23 cellular contexts compared by ENCODE assay signal in genomic region chr2:80634590-80634989, GRCh38.
DNase-seq lines count a peak whose midpoint lies in the region; ATAC-seq, FAIRE-seq and TF ChIP-seq lines count a peak whose summit lies in the region.
"Had no signal": no experiment of that assay in that cellular context is flagged by ENCODE, and none has a peak within 500 bp of the region (broad histone marks: within the 10 kb centered on the region; RNA-seq: fewer than 3 reads in every experiment).

No MANE protein-coding gene starts in this region.

- no peak overlapping the region for H3K4ac ChIP-seq in IMR-90 (ENCODE audit: low read depth, low read length)

- no peak overlapping the region for H2BK120ac ChIP-seq in IMR-90 (ENCODE audit: low read depth, low read length)

- TF ChIP-seq POLR2A in A549 (IDR thresholded peaks at IDR 0.05; ENCODE audit: low read length) (no peak), IMR-90 (IDR thresholded peaks at IDR 0.05; ENCODE audit: low read depth, low read length) (no peak)

- in situ Hi-C loops in IMR-90 (cut with MboI; ENCODE audit: low sequenced_read_pairs) = no loop called here

- ATAC-seq in A549 (no peak), IMR-90 (ENCODE audit: low read depth) (no peak), GM21576 (IDR thresholded peaks at IDR 0.05; ENCODE audit: unreplicated experiment) (no peak)
- ATAC-seq: CD8-positive, alpha-beta T cell; GM12878 had no signal

- no peaks in the 10 kb centered on the region for H3K9me3 Mint-ChIP-seq in nephron progenitor cell

- WGBS in A549 (ENCODE audit: missing lambda C conversion rate) = 2% methylated on average over 4 of the region's 4 CpGs
- WGBS in IMR-90 (ENCODE audit: extremely low coverage in 2 of 2, insufficient read length in 1 of 2), 2 experiments = 18% methylated on average over 3 of the region's 4 CpGs; no CpG with 5 or more reads in 1 of the 2 experiments

- CTCF ChIA-PET in A549 (lab: Yijun Ruan, JAX) (no interaction called here), IMR-90 (lab: Yijun Ruan, JAX) (no interaction called here)

- H3K36me3 ChIP-seq in IMR-90 (ENCODE audit: control insufficient read depth, insufficient read depth, low read length) = no peaks in the 10 kb centered on the region
- H3K36me3 ChIP-seq: BLaER1 treated with 17β-estradiol and CSF1 and Interleukin-3, amounts not matched to agents 10 nM and 100 nM had no signal

- H3K9me3 ChIP-seq in A549 (peaks cover 3% of the 10 kb centered on the region; the same call in 2 of the 3 replicates), IMR-90 (ENCODE audit: control insufficient read depth, insufficient read depth, low read length) (no peaks in the 10 kb centered on the region; the same call in 1 of the 2 replicates)

- H3K27ac ChIP-seq in A549 = no peak overlapping the region
- no peak overlapping the region for H3K27ac ChIP-seq in IMR-90 (ENCODE audit: insufficient read depth, low read length)
- H3K27ac ChIP-seq: BLaER1 treated with 17β-estradiol and CSF1 and Interleukin-3, amounts not matched to agents 10 nM and 100 nM; C4-2B had no signal

- no peak overlapping the region for H4K91ac ChIP-seq in IMR-90 (ENCODE audit: insufficient read depth, low read depth, low read length)

- no peak overlapping the region for H2BK15ac ChIP-seq in IMR-90 (ENCODE audit: low read depth, low read length)

- TF ChIP-seq RAD21 in A549 (conservative IDR thresholded peaks at IDR 0.05 in 1 of 2, IDR thresholded peaks at IDR 0.05 in 1 of 2) (no peak), IMR-90 (IDR thresholded peaks at IDR 0.05; ENCODE audit: low read length) (no peak)

- peak overlapping the region; percentile 53 for H3K27ac Mint-ChIP-seq in nephron progenitor cell
- H3K27ac Mint-ChIP-seq: B cell; CD4-positive, alpha-beta T cell; CD8-positive, alpha-beta T cell had no signal

- H4K20me1 ChIP-seq in IMR-90 (ENCODE audit: insufficient read depth, low read length) = no peaks in the 10 kb centered on the region
- H4K20me1 ChIP-seq: BLaER1 treated with 17β-estradiol and CSF1 and Interleukin-3, amounts not matched to agents 10 nM and 100 nM had no signal

- no peak overlapping the region for H2AK5ac ChIP-seq in IMR-90 (ENCODE audit: low read depth, low read length)

- no peak overlapping the region for H3K56ac ChIP-seq in IMR-90 (ENCODE audit: extremely low read depth, insufficient read depth, low read length)

- H3K36me3 Mint-ChIP-seq in nephron progenitor cell (ENCODE audit: low read depth) = no peaks in the 10 kb centered on the region
- H3K36me3 Mint-ChIP-seq: CD8-positive, alpha-beta T cell had no signal

- no peak for DNase-seq in A549 (ENCODE audit: low read depth in 1 of 2, low spot score in 1 of 2)
- no peak for DNase-seq in IMR-90
- no peak for DNase-seq in nephron progenitor cell
- DNase-seq in hypothalamus (lab: John Stamatoyannopoulos, UW) = no peak
- DNase-seq: 8988T; AML-193; CD4-positive, alpha-beta T cell; CD8-positive, alpha-beta T cell; DMS 273 treated with DMSO at 0.1 percent for 48 hours; DMS153; DMS53; DMS79; DND-41; EL; GDM1 had no signal

- TF ChIP-seq CTCF in A549 (IDR thresholded peaks at IDR 0.05) (no peak), IMR-90 (conservative IDR thresholded peaks at IDR 0.05; ENCODE audit: low read depth, low read length) (no peak), nephron progenitor cell (IDR thresholded peaks at IDR 0.05) (no peak)

- no peaks in the 10 kb centered on the region for H3K79me1 ChIP-seq in IMR-90 (ENCODE audit: low read depth in 1 of 2, low read length in 2 of 2)

- H3K27me3 ChIP-seq in IMR-90 (ENCODE audit: control insufficient read depth, insufficient read depth, low read length) = no peaks in the 10 kb centered on the region
- H3K27me3 ChIP-seq: BLaER1 treated with 17β-estradiol and CSF1 and Interleukin-3, amounts not matched to agents 10 nM and 100 nM had no signal

- H2AK9ac ChIP-seq in IMR-90 (replicated peaks; ENCODE audit: low read depth, low read length, poor library complexity) = no peak overlapping the region

- dilution Hi-C loops in IMR-90 (cut with HindIII; ENCODE audit: low sequenced_read_pairs, unreplicated experiment) = no loop called here

- H3K9me1 ChIP-seq in IMR-90 (ENCODE audit: insufficient read depth, low read length) = no peaks in the 10 kb centered on the region

- H3K4me1 ChIP-seq in A549 (no peaks in the 10 kb centered on the region), IMR-90 (ENCODE audit: control insufficient read depth, insufficient read depth, low read length) (no peaks in the 10 kb centered on the region)
- H3K4me1 ChIP-seq: BLaER1 treated with 17β-estradiol and CSF1 and Interleukin-3, amounts not matched to agents 10 nM and 100 nM had no signal

- H3K9ac ChIP-seq in IMR-90 (ENCODE audit: low read depth, low read length) = no peak overlapping the region
- H3K9ac ChIP-seq: BLaER1 treated with 17β-estradiol and CSF1 and Interleukin-3, amounts not matched to agents 10 nM and 100 nM had no signal

- no peak for FAIRE-seq in A549 (lab: Jason Lieb, UNC)
- FAIRE-seq: A204.1, GM12878, GM12892, GM18507 had no signal

- no peak overlapping the region for H3K14ac ChIP-seq in IMR-90 (replicated peaks; ENCODE audit: low read depth, low read length)

- H4K8ac ChIP-seq in IMR-90 (ENCODE audit: low read depth in 2 of 2, low read length in 2 of 2) = no peak overlapping the region

- no peak overlapping the region for H4K5ac ChIP-seq in IMR-90 (ENCODE audit: low read depth, low read length)

- H2BK5ac ChIP-seq in IMR-90 (ENCODE audit: low read depth, low read length, poor library complexity, severe bottlenecking) = no peak overlapping the region

- no peak overlapping the region for H2AFZ ChIP-seq in IMR-90 (replicated peaks; ENCODE audit: low read length, poor library complexity)

- H3K23ac ChIP-seq in IMR-90 (ENCODE audit: low read depth, low read length) = no peak overlapping the region

- intact Hi-C loops in IMR-90 (cut with micrococcal nuclease) = no loop called here

- H3K4me2 ChIP-seq in A549 (no peak overlapping the region), IMR-90 (ENCODE audit: low read depth, low read length) (no peak overlapping the region)
- H3K4me2 ChIP-seq: BLaER1 treated with 17β-estradiol and CSF1 and Interleukin-3, amounts not matched to agents 10 nM and 100 nM had no signal

- H3K18ac ChIP-seq in IMR-90 (ENCODE audit: low read depth, low read length) = no peak overlapping the region

- no peak overlapping the region for H3K4me3 ChIP-seq in A549
- no peak overlapping the region for H3K4me3 ChIP-seq in IMR-90 (ENCODE audit: insufficient read depth, low read depth, low read length)
- H3K4me3 ChIP-seq: BLaER1 treated with 17β-estradiol and CSF1 and Interleukin-3, amounts not matched to agents 10 nM and 100 nM; GM12878 had no signal

- no peaks in the 10 kb centered on the region for H3K4me1 Mint-ChIP-seq in nephron progenitor cell
- H3K4me1 Mint-ChIP-seq: B cell had no signal

- peaks cover 3% of the 10 kb centered on the region for H3K27me3 Mint-ChIP-seq in nephron progenitor cell (ENCODE audit: low read depth, poor library complexity)
- H3K27me3 Mint-ChIP-seq: B cell; CD4-positive, alpha-beta T cell had no signal

- no TSS peak for BruUV-seq in IMR-90 (replicated peaks; lab: Mats Ljungman, UMichigan)

- POLR2A ChIA-PET in A549 (lab: Yijun Ruan, JAX) (no interaction called here), IMR-90 (lab: Charles Lee; ENCODE audit: unreplicated experiment) (no interaction called here)

- no peak overlapping the region for H3K4me3 Mint-ChIP-seq in nephron progenitor cell
- H3K4me3 Mint-ChIP-seq: B cell; CD4-positive, alpha-beta T cell; CD8-positive, alpha-beta T cell had no signal

- no peak overlapping the region for H2BK20ac ChIP-seq in IMR-90 (ENCODE audit: low read depth, low read length)

- no peak for TF ChIP-seq EP300 in A549 (IDR thresholded peaks at IDR 0.05)

TF ChIP-seq in A549, 52 proteins besides CTCF, POLR2A, EP300 and RAD21:
- TF ChIP-seq USF2 (IDR thresholded peaks at IDR 0.05) (no peak), MAFK (IDR thresholded peaks at IDR 0.05; ENCODE audit: partially characterized antibody) (peak; percentile 61), NPAS2 (CRISPR knock-in tag; IDR thresholded peaks at IDR 0.05; ENCODE audit: borderline replicate concordance) (no peak)

TF ChIP-seq in IMR-90, 13 proteins besides CTCF, POLR2A, EP300 and RAD21:
- no peak for TF ChIP-seq MAZ (IDR thresholded peaks at IDR 0.05; ENCODE audit: borderline replicate concordance, low read depth, low read length)
- TF ChIP-seq MAFK (IDR thresholded peaks at IDR 0.05; ENCODE audit: low read depth, low read length) = peak; percentile 46
